In genomic region chr9:517993-518392, GRCh38 we compare ENCODE assay signal across 19 cellular contexts. TPM values are rescaled to one million over a fixed set of nuclear protein-coding genes. Genes with fewer than 3 reads are reported as not detected.
DNase-seq lines count a peak whose midpoint lies in the region; ATAC-seq and TF ChIP-seq lines count a peak whose summit lies in the region.
"Had no signal": no experiment of that assay in that cellular context is flagged by ENCODE, and none has a peak within 500 bp of the region (broad histone marks: within the 10 kb centered on the region; RNA-seq: fewer than 3 reads in every experiment).

No MANE protein-coding gene starts in this region.

- H3K9me3 Mint-ChIP-seq in activated naive CD4-positive, alpha-beta T cell treated with anti-CD3 and anti-CD28 coated beads for 36 hours: peaks cover 3% of the 10 kb centered on the region
- H3K9me3 Mint-ChIP-seq in activated naive CD8-positive, alpha-beta T cell treated with anti-CD3 and anti-CD28 coated beads, Interleukin-2, amount 10 ng/mL, durations not matched to agents 7 days and 5 days: peaks cover 4% of the 10 kb centered on the region
- no peaks in the 10 kb centered on the region for H3K9me3 Mint-ChIP-seq in natural killer cell

- H3K27me3 Mint-ChIP-seq in activated naive CD4-positive, alpha-beta T cell treated with anti-CD3 and anti-CD28 coated beads for 36 hours (ENCODE audit: low read depth): no peaks in the 10 kb centered on the region
- no peaks in the 10 kb centered on the region for H3K27me3 Mint-ChIP-seq in activated naive CD8-positive, alpha-beta T cell treated with anti-CD3 and anti-CD28 coated beads, Interleukin-2, amount 10 ng/mL, durations not matched to agents 7 days and 5 days
- peaks cover 10% of the 10 kb centered on the region in 2 donors for H3K27me3 Mint-ChIP-seq in natural killer cell (ENCODE audit: low read depth in 2 of 2)

- CTCF ChIA-PET in activated naive CD4-positive, alpha-beta T cell treated with anti-CD3 and anti-CD28 coated beads for 36 hours (lab: Charles Lee): no interaction called here

- POLR2A ChIA-PET in activated naive CD8-positive, alpha-beta T cell treated with anti-CD3 and anti-CD28 coated beads, Interleukin-2, amount 10 ng/mL, durations not matched to agents 7 days and 5 days (lab: Charles Lee): no interaction called here

- H3K4me3 ChIP-seq in left lung: no peak overlapping the region
- no peak overlapping the region for H3K4me3 ChIP-seq in upper lobe of right lung
- H3K4me3 ChIP-seq: K562, smooth muscle cell, upper lobe of left lung had no signal

- H3K36me3 ChIP-seq in left lung: no peaks in the 10 kb centered on the region
- H3K36me3 ChIP-seq in upper lobe of right lung: no peaks in the 10 kb centered on the region
- H3K36me3 ChIP-seq: brain microvascular endothelial cell, upper lobe of left lung had no signal

- H3K27ac Mint-ChIP-seq in activated naive CD4-positive, alpha-beta T cell treated with anti-CD3 and anti-CD28 coated beads for 36 hours: peak overlapping the region; percentile 73
- H3K27ac Mint-ChIP-seq in activated naive CD8-positive, alpha-beta T cell treated with anti-CD3 and anti-CD28 coated beads, Interleukin-2, amount 10 ng/mL, durations not matched to agents 7 days and 5 days: peak overlapping the region; percentile 72
- H3K27ac Mint-ChIP-seq in natural killer cell: no peak overlapping the region

- peaks cover 78% of the 10 kb centered on the region for H3K4me1 Mint-ChIP-seq in activated naive CD4-positive, alpha-beta T cell treated with anti-CD3 and anti-CD28 coated beads for 36 hours (ENCODE audit: low read depth)
- H3K4me1 Mint-ChIP-seq in activated naive CD8-positive, alpha-beta T cell treated with anti-CD3 and anti-CD28 coated beads, Interleukin-2, amount 10 ng/mL, durations not matched to agents 7 days and 5 days: peaks cover 11% of the 10 kb centered on the region
- H3K4me1 Mint-ChIP-seq in natural killer cell: peaks cover 5 to 7% of the 10 kb centered on the region in 2 donors

- no peaks in the 10 kb centered on the region for H3K27me3 ChIP-seq in left lung
- no peaks in the 10 kb centered on the region for H3K27me3 ChIP-seq in upper lobe of right lung
- H3K27me3 ChIP-seq: brain microvascular endothelial cell, upper lobe of left lung had no signal

- H3K4me3 Mint-ChIP-seq in activated naive CD4-positive, alpha-beta T cell treated with anti-CD3 and anti-CD28 coated beads for 36 hours: peak overlapping the region; percentile 69
- peak overlapping the region; percentile 41 for H3K4me3 Mint-ChIP-seq in activated naive CD8-positive, alpha-beta T cell treated with anti-CD3 and anti-CD28 coated beads, Interleukin-2, amount 10 ng/mL, durations not matched to agents 7 days and 5 days
- H3K4me3 Mint-ChIP-seq in natural killer cell: no peak overlapping the region
- H3K4me3 Mint-ChIP-seq: CD8-positive, alpha-beta memory T cell had no signal

- DNase-seq in activated naive CD4-positive, alpha-beta T cell treated with anti-CD3 and anti-CD28 coated beads for 36 hours: no peak
- no peak for DNase-seq in activated naive CD4-positive, alpha-beta T cell treated with anti-CD3 and anti-CD28 coated beads, Interleukin-2, amount 50 U/mL, for 16 hours
- no peak for DNase-seq in activated naive CD8-positive, alpha-beta T cell treated with anti-CD3 and anti-CD28 coated beads, Interleukin-2, amount 10 ng/mL, durations not matched to agents 7 days and 5 days
- no peak for DNase-seq in left lung
- DNase-seq in upper lobe of right lung: no peak
- no peak for DNase-seq in NCI-H146 treated with DMSO at 0.1 percent for 48 hours (lab: John Stamatoyannopoulos, UW; ENCODE audit: unreplicated experiment)
- DNase-seq in central memory CD4-positive, alpha-beta T cell: no peak
- no peak for DNase-seq in natural killer cell
- DNase-seq: brain microvascular endothelial cell; CD8-positive, alpha-beta memory T cell; EL; left cardiac atrium; NCI-H1048; NCI-H774; posterior cingulate gyrus had no signal

- TF ChIP-seq CTCF in left lung (IDR thresholded peaks at IDR 0.05) (no peak), upper lobe of right lung (IDR thresholded peaks at IDR 0.05) (no peak), natural killer cell (IDR thresholded peaks at IDR 0.05) (no peak)

- H3K27ac ChIP-seq in left lung: no peak overlapping the region
- H3K27ac ChIP-seq in upper lobe of right lung: no peak overlapping the region
- H3K27ac ChIP-seq: brain microvascular endothelial cell, VCaP had no signal

- intact Hi-C loops in activated naive CD4-positive, alpha-beta T cell treated with anti-CD3 and anti-CD28 coated beads for 36 hours (cut with micrococcal nuclease): loop anchor here (1.0 to 5.0 kb wide), 2 partner anchors 14 to 246 kb away; partner anchors contain the start of gene KANK1
- intact Hi-C loops in left lung (cut with DNase I): no loop called here
- intact Hi-C loops in upper lobe of right lung (cut with DNase I): no loop called here
- intact Hi-C loops in natural killer cell (cut with micrococcal nuclease): no loop called here

- ATAC-seq in activated naive CD8-positive, alpha-beta T cell treated with anti-CD3 and anti-CD28 coated beads, Interleukin-2, amount 10 ng/mL, durations not matched to agents 7 days and 5 days (ENCODE audit: low read depth): no peak
- ATAC-seq in left lung (peak; percentile 72), upper lobe of right lung (peak; percentile 36), natural killer cell (no peak)
- ATAC-seq: left cardiac atrium had no signal

- H3K9me3 ChIP-seq in left lung (no peaks in the 10 kb centered on the region), upper lobe of right lung (no peaks in the 10 kb centered on the region)
- H3K9me3 ChIP-seq: upper lobe of left lung had no signal

- H3K36me3 Mint-ChIP-seq in activated naive CD4-positive, alpha-beta T cell treated with anti-CD3 and anti-CD28 coated beads for 36 hours (ENCODE audit: low read depth): peaks cover 3% of the 10 kb centered on the region
- H3K36me3 Mint-ChIP-seq in activated naive CD8-positive, alpha-beta T cell treated with anti-CD3 and anti-CD28 coated beads, Interleukin-2, amount 10 ng/mL, durations not matched to agents 7 days and 5 days: peaks cover 4% of the 10 kb centered on the region
- H3K36me3 Mint-ChIP-seq in natural killer cell: no peaks in the 10 kb centered on the region

- H3K4me1 ChIP-seq in left lung: no peaks in the 10 kb centered on the region
- peaks cover 8% of the 10 kb centered on the region for H3K4me1 ChIP-seq in upper lobe of right lung

RNA-seq across cellular contexts. Expression of gene KANK1, which starts 13.5 kb away (rescaled TPM):
- 1 to 10 TPM; 8.4 to 8.7 TPM for total RNA-seq in activated naive CD4-positive, alpha-beta T cell treated with anti-CD3 and anti-CD28 coated beads for 36 hours
- 1 to 10 TPM; 4.1 to 4.3 TPM for total RNA-seq in activated naive CD8-positive, alpha-beta T cell treated with anti-CD3 and anti-CD28 coated beads, Interleukin-2, amount 10 ng/mL, durations not matched to agents 7 days and 5 days
- 10 to 100 TPM; 30.3 to 35.9 TPM for total RNA-seq in left lung
- total RNA-seq in upper lobe of right lung: 53.6 TPM
- total RNA-seq in natural killer cell: 1 to 10 TPM in 2 of 3 donors, under 1 TPM in 1; 0.85 to 1.5 (median 1.3) TPM

Comparison
In these comparisons a context has a peak if more than half of its experiments do, and no peak if none do; other contexts are left out.
1. H3K27ac Mint-ChIP-seq: peak in activated naive CD4-positive, alpha-beta T cell treated with anti-CD3 and anti-CD28 coated beads for 36 hours (single experiment) and activated naive CD8-positive, alpha-beta T cell treated with anti-CD3 and anti-CD28 coated beads, Interleukin-2, amount 10 ng/mL, durations not matched to agents 7 days and 5 days (single experiment); none in natural killer cell (0 of 2).
2. ATAC-seq: peak in left lung (single experiment) and upper lobe of right lung (single experiment); none in activated naive CD8-positive, alpha-beta T cell treated with anti-CD3 and anti-CD28 coated beads, Interleukin-2, amount 10 ng/mL, durations not matched to agents 7 days and 5 days (single experiment) and natural killer cell (0 of 3).